8 cellular contexts compared by ENCODE assay signal in genomic region chr10:72319416-72320254, GRCh38. TPM values are rescaled to one million over a fixed set of nuclear protein-coding genes. Genes with fewer than 3 reads are reported as not detected.
DNase-seq lines count a peak whose midpoint lies in the region; ATAC-seq and TF ChIP-seq lines count a peak whose summit lies in the region.

No MANE protein-coding gene starts in this region.

- peak overlapping the region; percentile 73 to 79 for H3K4me3 Mint-ChIP-seq in CD14-positive monocyte

- H3K27ac ChIP-seq in muscle layer of colon (ENCODE audit: low read depth, low read length) = peak overlapping the region; percentile 79

- peak overlapping the region; percentile 57 for H3K9ac ChIP-seq in muscle layer of colon (ENCODE audit: low read length)

- H3K36me3 ChIP-seq in muscle layer of colon (ENCODE audit: insufficient read depth, low read length) = no peaks in the 10 kb centered on the region

- TF ChIP-seq POLR2A in erythroblast (IDR thresholded peaks at IDR 0.05; ENCODE audit: low read length) = no peak

- no peaks in the 10 kb centered on the region for H3K9me3 ChIP-seq in muscle layer of colon (ENCODE audit: low read length)

- TF ChIP-seq CTCF in CD14-positive monocyte (IDR thresholded peaks at IDR 0.05) = no peak

- H3K9me3 Mint-ChIP-seq in CD14-positive monocyte = no peaks in the 10 kb centered on the region

- peaks cover 89% of the 10 kb centered on the region for H3K4me1 Mint-ChIP-seq in CD14-positive monocyte

- intact Hi-C loops in CD14-positive monocyte (cut with micrococcal nuclease) = loop anchor here (1.0 to 5.0 kb wide), 4 partner anchors 22 to 942 kb away; partner anchors contain the start of gene DDIT4 (in 1 of the 2)

- DNase-seq in CD14-positive monocyte (ENCODE audit: low spot score) (peak; percentile 90), NOMO-1 treated with dmso at 0.1 percent for 144 hours (lab: John Stamatoyannopoulos, UW; ENCODE audit: unreplicated experiment) (peak; percentile 87), activated T-cell treated with anti-CD3 and anti-CD28 coated beads for 48 hours (ENCODE audit: low read depth) (peak; percentile 89), erythroblast (lab: John Stamatoyannopoulos, UW) (peak; percentile 94 to 98)
- peak; percentile 79 for DNase-seq in stimulated activated CD8-positive, alpha-beta memory T cell treated with anti-CD3 and anti-CD28 coated beads, Interleukin-7, amount 100 ng/mL, for 24 hours (ENCODE audit: low read depth)

- peak overlapping the region; percentile 37 to 55 for H3K4me3 ChIP-seq in muscle layer of colon (ENCODE audit: low read depth in 1 of 2, low read length in 2 of 2)

- H3K27me3 Mint-ChIP-seq in CD14-positive monocyte (ENCODE audit: low read depth in 3 of 3) = no peaks in the 10 kb centered on the region

- ATAC-seq in GM19328 (IDR thresholded peaks at IDR 0.05; ENCODE audit: unreplicated experiment) = peak; percentile 58
- ATAC-seq in HG03457 (IDR thresholded peaks at IDR 0.05; ENCODE audit: unreplicated experiment) = peak; percentile 44

- H3K27me3 ChIP-seq in muscle layer of colon (ENCODE audit: control insufficient read depth in 1 of 2, insufficient read depth in 2 of 2, low read length in 2 of 2) = no peaks in the 10 kb centered on the region

- H3K36me3 Mint-ChIP-seq in CD14-positive monocyte = peaks cover 0 to 3% of the 10 kb centered on the region in 2 donors

- peaks cover 41% of the 10 kb centered on the region for H3K4me1 ChIP-seq in muscle layer of colon (ENCODE audit: insufficient read depth, low read length)

- H3K27ac Mint-ChIP-seq in CD14-positive monocyte = peak overlapping the region; percentile 97 to 100 (median 99)

RNA-seq across cellular contexts. Expression of gene DNAJB12, which starts 35.1 kb away (rescaled TPM):
- 10 to 100 TPM; 26.5 to 37.9 TPM for polyA plus RNA-seq in CD14-positive monocyte

RNA-seq across cellular contexts. Expression of gene DDIT4, which starts 45.9 kb away (rescaled TPM):
- polyA plus RNA-seq in CD14-positive monocyte = 10 to 100 TPM; 26.1 to 45.8 TPM

Comparison
In these comparisons a context has a peak if more than half of its experiments do, and no peak if none do; other contexts are left out.
1. Peak in every context shown above with its lines: DNase-seq, ATAC-seq, H3K4me3 ChIP-seq and H3K27ac ChIP-seq.